14 cellular contexts compared by ENCODE assay signal in the genomic region with DNA sequence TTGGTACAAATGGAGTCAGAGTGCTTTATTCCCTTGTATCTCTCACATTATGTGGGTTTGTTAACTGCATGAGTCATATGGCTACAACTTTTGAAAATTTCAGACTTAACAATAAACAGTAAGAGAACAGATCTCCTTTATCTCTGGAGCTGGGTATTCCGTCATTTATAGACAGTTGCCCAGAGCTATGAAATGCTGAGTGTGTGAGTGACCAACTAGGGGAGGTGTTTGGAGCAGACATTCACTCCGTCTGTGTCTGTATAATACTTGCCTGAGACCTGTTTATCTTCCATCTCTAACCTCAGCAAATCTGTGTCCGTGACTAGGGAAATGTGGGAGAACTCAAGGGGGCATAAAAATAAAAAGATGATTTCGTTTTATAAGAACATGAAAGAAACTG.
DNase-seq lines count a peak whose midpoint lies in the region; ATAC-seq, FAIRE-seq and TF ChIP-seq lines count a peak whose summit lies in the region.
"Had no signal": no experiment of that assay in that cellular context is flagged by ENCODE, and none has a peak within 500 bp of the region (broad histone marks: within the 10 kb centered on the region; RNA-seq: fewer than 3 reads in every experiment).

No MANE protein-coding gene starts in this region.

- 51% methylated on average over 4 of the region's 4 CpGs for WGBS in hepatocyte (ENCODE audit: low lambda C conversion rate, missing lambda C conversion rate)
- WGBS in smooth muscle cell (ENCODE audit: low lambda C conversion rate) = 8% methylated on average over 4 of the region's 4 CpGs

- POLR2A ChIA-PET in HEK293 (lab: Yijun Ruan, JAX) = no interaction called here

- ATAC-seq in GM18867 (IDR thresholded peaks at IDR 0.05; ENCODE audit: unreplicated experiment) = no peak
- ATAC-seq in HG02759 (IDR thresholded peaks at IDR 0.05; ENCODE audit: unreplicated experiment) = no peak
- ATAC-seq: psoas muscle had no signal

- H3K9ac ChIP-seq in astrocyte (ENCODE audit: low read length) (peak overlapping the region; percentile 9), smooth muscle cell (ENCODE audit: low read depth) (peak overlapping the region; percentile 75)

- no peak for TF ChIP-seq POLR2A in Peyer's patch (IDR thresholded peaks at IDR 0.05)

- no peaks in the 10 kb centered on the region for H3K9me3 ChIP-seq in HEK293 (ENCODE audit: control insufficient read depth, insufficient read depth, low read depth, low read length)
- no peaks in the 10 kb centered on the region for H3K9me3 ChIP-seq in astrocyte (ENCODE audit: insufficient read depth, low read depth, low read length)
- H3K9me3 ChIP-seq in hepatocyte (ENCODE audit: low read depth) = no peaks in the 10 kb centered on the region
- no peaks in the 10 kb centered on the region for H3K9me3 ChIP-seq in smooth muscle cell (replicated peaks; ENCODE audit: low read depth)
- no peaks in the 10 kb centered on the region for H3K9me3 ChIP-seq in Peyer's patch
- H3K9me3 ChIP-seq: esophagus muscularis mucosa, psoas muscle had no signal

- FAIRE-seq in astrocyte (lab: Jason Lieb, UNC) = no peak

- H3K9me3 Mint-ChIP-seq in astrocyte (ENCODE audit: unreplicated experiment) = no peaks in the 10 kb centered on the region
- H3K9me3 Mint-ChIP-seq: CD4-positive, CD25-positive, alpha-beta regulatory T cell; H9 had no signal

- no peaks in the 10 kb centered on the region for H3K27me3 ChIP-seq in astrocyte (ENCODE audit: insufficient read depth, low read length)
- no peaks in the 10 kb centered on the region for H3K27me3 ChIP-seq in hepatocyte
- no peaks in the 10 kb centered on the region for H3K27me3 ChIP-seq in smooth muscle cell (ENCODE audit: low read depth)
- H3K27me3 ChIP-seq in Peyer's patch = no peaks in the 10 kb centered on the region
- H3K27me3 ChIP-seq: esophagus muscularis mucosa had no signal

- DNase-seq in astrocyte (ENCODE audit: low read depth) = peak; percentile 97
- peak; percentile 18 for DNase-seq in hepatocyte (ENCODE audit: low spot score)
- DNase-seq in smooth muscle cell (lab: John Stamatoyannopoulos, UW; ENCODE audit: unreplicated experiment) = no peak
- DNase-seq in Peyer's patch = no peak
- DNase-seq: activated CD4-positive, CD25-positive, alpha-beta regulatory T cell; CD4-positive, CD25-positive, alpha-beta regulatory T cell; H9; psoas muscle; stimulated activated CD4-positive, alpha-beta T cell treated with anti-CD3 and anti-CD28 coated beads, Interleukin-2, amount 100 ng/mL, for 48 hours had no signal

- no peaks in the 10 kb centered on the region for H3K9me2 ChIP-seq in hepatocyte (replicated peaks; ENCODE audit: insufficient read depth)

- H3K79me2 ChIP-seq in astrocyte (ENCODE audit: insufficient read depth, low read length) (no peaks in the 10 kb centered on the region), hepatocyte (no peaks in the 10 kb centered on the region), smooth muscle cell (ENCODE audit: low read depth) (no peaks in the 10 kb centered on the region)

- H2AFZ ChIP-seq in astrocyte (ENCODE audit: low read depth, low read length) (no peak overlapping the region), hepatocyte (no peak overlapping the region), smooth muscle cell (ENCODE audit: low read depth) (no peak overlapping the region)

- peaks cover 37% of the 10 kb centered on the region for H3K4me1 Mint-ChIP-seq in astrocyte (ENCODE audit: low read depth, unreplicated experiment)
- H3K4me1 Mint-ChIP-seq: activated naive CD4-positive, alpha-beta T cell treated with anti-CD3 and anti-CD28 coated beads, Interleukin-2, amount 50 U/mL, for 24 hours; CD4-positive, CD25-positive, alpha-beta regulatory T cell had no signal

- no peaks in the 10 kb centered on the region for H4K20me1 ChIP-seq in astrocyte (ENCODE audit: insufficient read depth, low read length)
- no peaks in the 10 kb centered on the region for H4K20me1 ChIP-seq in hepatocyte (ENCODE audit: insufficient read depth, poor library complexity, severe bottlenecking)
- H4K20me1 ChIP-seq in smooth muscle cell (ENCODE audit: low read depth) = no peaks in the 10 kb centered on the region

- no peaks in the 10 kb centered on the region for H3K27me3 Mint-ChIP-seq in astrocyte (ENCODE audit: low read depth, unreplicated experiment)

- no peak overlapping the region for H3K27ac ChIP-seq in HEK293 (ENCODE audit: extremely low read depth, low read depth, low read length)
- peak overlapping the region; percentile 59 for H3K27ac ChIP-seq in astrocyte (ENCODE audit: low read depth, low read length)
- H3K27ac ChIP-seq in hepatocyte = peak overlapping the region; percentile 29
- H3K27ac ChIP-seq in smooth muscle cell (ENCODE audit: low read depth) = peak overlapping the region; percentile 93
- H3K27ac ChIP-seq in Peyer's patch = no peak overlapping the region
- H3K27ac ChIP-seq: esophagus muscularis mucosa, psoas muscle had no signal

- H3K4me1 ChIP-seq in HEK293 (ENCODE audit: control insufficient read depth, insufficient read depth, low read length) = peaks cover 13% of the 10 kb centered on the region; the same call in 1 of the 2 replicates
- H3K4me1 ChIP-seq in astrocyte (ENCODE audit: insufficient read depth, low read length) = peaks cover 17% of the 10 kb centered on the region
- H3K4me1 ChIP-seq in hepatocyte (ENCODE audit: insufficient read depth) = no peaks in the 10 kb centered on the region
- peaks cover 11% of the 10 kb centered on the region for H3K4me1 ChIP-seq in smooth muscle cell (ENCODE audit: low read depth)
- H3K4me1 ChIP-seq in Peyer's patch = no peaks in the 10 kb centered on the region
- H3K4me1 ChIP-seq: psoas muscle had no signal

- peaks cover 22% of the 10 kb centered on the region for H3F3A ChIP-seq in smooth muscle cell (ENCODE audit: low read depth)

- H3K4me3 Mint-ChIP-seq in astrocyte (ENCODE audit: unreplicated experiment) = peak overlapping the region; percentile 4
- H3K4me3 Mint-ChIP-seq: activated naive CD4-positive, alpha-beta T cell treated with anti-CD3 and anti-CD28 coated beads, Interleukin-2, amount 50 U/mL, for 24 hours; CD4-positive, CD25-positive, alpha-beta regulatory T cell; H9 had no signal

- TF ChIP-seq CTCF in HEK293 (tag by site-specific recombination; IDR thresholded peaks at IDR 0.05) = no peak
- TF ChIP-seq CTCF in astrocyte (IDR thresholded peaks at IDR 0.05; ENCODE audit: insufficient read depth, low read depth, low read length) = no peak
- no peak for TF ChIP-seq CTCF in hepatocyte (IDR thresholded peaks at IDR 0.05; ENCODE audit: poor library complexity)
- no peak for TF ChIP-seq CTCF in smooth muscle cell (IDR thresholded peaks at IDR 0.05; ENCODE audit: borderline replicate concordance, insufficient read depth, poor library complexity, severe bottlenecking)
- no peak for TF ChIP-seq CTCF in Peyer's patch (IDR thresholded peaks at IDR 0.05)

- H3K36me3 Mint-ChIP-seq in astrocyte (ENCODE audit: low read depth, unreplicated experiment) = no peaks in the 10 kb centered on the region
- H3K36me3 Mint-ChIP-seq: activated naive CD4-positive, alpha-beta T cell treated with anti-CD3 and anti-CD28 coated beads, Interleukin-2, amount 50 U/mL, for 24 hours; CD4-positive, CD25-positive, alpha-beta regulatory T cell had no signal

- peak overlapping the region; percentile 91 for H3K27ac Mint-ChIP-seq in astrocyte (ENCODE audit: unreplicated experiment)
- H3K27ac Mint-ChIP-seq: activated naive CD4-positive, alpha-beta T cell treated with anti-CD3 and anti-CD28 coated beads, Interleukin-2, amount 50 U/mL, for 24 hours; CD4-positive, CD25-positive, alpha-beta regulatory T cell; H9 had no signal

- CTCF ChIA-PET in HEK293 (lab: Yijun Ruan, JAX) = interaction anchor here (0.6 to 1.0 kb wide), 2 partner anchors 8 to 634 kb away, joined by 3 to 4 read pairs; no protein-coding TSS in a partner anchor

- H3K36me3 ChIP-seq in HEK293 (ENCODE audit: control insufficient read depth in 2 of 2, insufficient read depth in 1 of 2, low read length in 2 of 2) (no peaks in the 10 kb centered on the region), astrocyte (ENCODE audit: insufficient read depth, low read length) (no peaks in the 10 kb centered on the region), hepatocyte (replicated peaks; ENCODE audit: insufficient read depth, low read depth) (no peaks in the 10 kb centered on the region), smooth muscle cell (ENCODE audit: low read depth) (no peaks in the 10 kb centered on the region), Peyer's patch (no peaks in the 10 kb centered on the region)
- H3K36me3 ChIP-seq: esophagus muscularis mucosa had no signal

- H3K4me2 ChIP-seq in astrocyte (ENCODE audit: low read length) (peak overlapping the region; percentile 19), hepatocyte (no peak overlapping the region), smooth muscle cell (peak overlapping the region; percentile 67)

- no peak overlapping the region for H3K4me3 ChIP-seq in HEK293 (ENCODE audit: low read depth, low read length)
- H3K4me3 ChIP-seq in astrocyte (ENCODE audit: insufficient read depth, low read depth, low read length) = no peak overlapping the region
- no peak overlapping the region for H3K4me3 ChIP-seq in hepatocyte
- H3K4me3 ChIP-seq in smooth muscle cell = no peak overlapping the region
- no peak overlapping the region for H3K4me3 ChIP-seq in Peyer's patch
- H3K4me3 ChIP-seq: esophagus muscularis mucosa, psoas muscle had no signal

TF ChIP-seq in HEK293, 187 proteins besides CTCF, POLR2A, EP300 and RAD21:
- TF ChIP-seq ZNF701 (tag by site-specific recombination; IDR thresholded peaks at IDR 0.05) = peak; percentile 77; the same call in 1 of the 2 replicates
- no peak for TF ChIP-seq SP3 (tag by site-specific recombination; IDR thresholded peaks at IDR 0.05)
- TF ChIP-seq ZNF223 (tag by site-specific recombination; IDR thresholded peaks at IDR 0.05) = no peak
- TF ChIP-seq, protein P1, sequence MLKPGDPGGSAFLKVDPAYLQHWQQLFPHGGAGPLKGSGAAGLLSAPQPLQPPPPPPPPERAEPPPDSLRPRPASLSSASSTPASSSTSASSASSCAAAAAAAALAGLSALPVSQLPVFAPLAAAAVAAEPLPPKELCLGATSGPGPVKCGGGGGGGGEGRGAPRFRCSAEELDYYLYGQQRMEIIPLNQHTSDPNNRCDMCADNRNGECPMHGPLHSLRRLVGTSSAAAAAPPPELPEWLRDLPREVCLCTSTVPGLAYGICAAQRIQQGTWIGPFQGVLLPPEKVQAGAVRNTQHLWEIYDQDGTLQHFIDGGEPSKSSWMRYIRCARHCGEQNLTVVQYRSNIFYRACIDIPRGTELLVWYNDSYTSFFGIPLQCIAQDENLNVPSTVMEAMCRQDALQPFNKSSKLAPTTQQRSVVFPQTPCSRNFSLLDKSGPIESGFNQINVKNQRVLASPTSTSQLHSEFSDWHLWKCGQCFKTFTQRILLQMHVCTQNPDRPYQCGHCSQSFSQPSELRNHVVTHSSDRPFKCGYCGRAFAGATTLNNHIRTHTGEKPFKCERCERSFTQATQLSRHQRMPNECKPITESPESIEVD (tag by site-specific recombination; IDR thresholded peaks at IDR 0.05) = 0 out of 2 replicates have a peak, but pooled peaks have one; percentile 36

Comparison
In these comparisons a context has a peak if more than half of its experiments do, and no peak if none do; other contexts are left out.
1. H3K27ac ChIP-seq: peak in astrocyte (single experiment), hepatocyte (single experiment) and smooth muscle cell (single experiment); none in HEK293 (single experiment) and Peyer's patch (0 of 4).
2. DNase-seq: peak in astrocyte (single experiment) and hepatocyte (single experiment); none in smooth muscle cell (single experiment) and Peyer's patch (0 of 3).